1 cellular context compared by ENCODE assay signal in the genomic region with DNA sequence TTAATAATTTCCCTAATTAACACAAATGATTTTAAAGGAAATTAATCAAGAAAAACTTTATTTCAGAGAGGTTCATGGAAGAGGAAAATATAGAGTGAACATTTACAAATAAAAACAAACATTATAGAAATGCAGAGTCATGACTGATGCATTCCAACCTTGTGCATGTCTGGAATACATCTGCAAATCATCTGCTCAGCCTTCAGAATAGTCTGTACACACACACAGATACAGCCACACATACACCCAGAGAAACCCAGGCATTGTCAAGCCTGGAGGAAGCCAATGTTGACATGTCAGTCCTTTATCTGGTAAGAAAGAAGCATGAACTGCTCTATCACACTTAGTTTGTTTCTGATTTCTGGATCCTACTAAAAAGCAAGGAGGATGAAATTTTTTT.
TF ChIP-seq lines count a peak whose summit lies in the region.

No MANE protein-coding gene starts in this region.

TF ChIP-seq in IMR-90, 13 proteins besides CTCF, POLR2A, EP300 and RAD21 (continued from another document):
- TF ChIP-seq USF2 (IDR thresholded peaks at IDR 0.05; ENCODE audit: low read depth, low read length) (no peak), BHLHE40 (IDR thresholded peaks at IDR 0.05; ENCODE audit: low read depth, low read length) (no peak), CHD1 (IDR thresholded peaks at IDR 0.05; ENCODE audit: low read depth, low read length) (no peak)
